14 cellular contexts compared by ENCODE assay signal in genomic region chr1:218553197-218553596, GRCh38.
DNase-seq lines count a peak whose midpoint lies in the region; ATAC-seq, FAIRE-seq and TF ChIP-seq lines count a peak whose summit lies in the region.
"Had no signal": no experiment of that assay in that cellular context is flagged by ENCODE, and none has a peak within 500 bp of the region (broad histone marks: within the 10 kb centered on the region; RNA-seq: fewer than 3 reads in every experiment).

No MANE protein-coding gene starts in this region.

- H3K36me3 ChIP-seq in GM06990 (ENCODE audit: control insufficient read depth, insufficient read depth, low read length) = no peaks in the 10 kb centered on the region
- H3K36me3 ChIP-seq: BLaER1, heart right ventricle had no signal

- DNase-seq in AG09309 (ENCODE audit: low read depth) = no peak
- no peak for DNase-seq in GM06990 (ENCODE audit: extremely low read depth, insufficient read length)
- peak; percentile 43 for DNase-seq in OCI-M1 (lab: John Stamatoyannopoulos, UW)
- DNase-seq in iPS-NIHi11 (ENCODE audit: low spot score) = no peak
- DNase-seq in UCSD-AML1 (lab: John Stamatoyannopoulos, UW; ENCODE audit: unreplicated experiment) = no peak
- DNase-seq: activated CD4-positive, alpha-beta T cell treated with anti-CD3 and anti-CD28 coated beads for 1 hour; activated naive CD8-positive, alpha-beta T cell treated with anti-CD3 and anti-CD28 coated beads for 36 hours; heart right ventricle; NCI-H1092 treated with DMSO at 0.1 percent for 48 hours; NCI-H345 had no signal

- TF ChIP-seq CTCF in AG09309 (IDR thresholded peaks at IDR 0.05; ENCODE audit: control insufficient read depth, insufficient read depth, low read depth, low read length, missing control alignments) = peak; percentile 70
- peak; percentile 6 for TF ChIP-seq CTCF in GM06990 (IDR thresholded peaks at IDR 0.05; ENCODE audit: insufficient read depth, low read length, poor library complexity, severe bottlenecking)

- H3K27me3 ChIP-seq in GM06990 (replicated peaks; ENCODE audit: control insufficient read depth, insufficient read depth, low read length) = no peaks in the 10 kb centered on the region
- H3K27me3 ChIP-seq: BLaER1, heart right ventricle had no signal

- ATAC-seq in HG03097 (IDR thresholded peaks at IDR 0.05; ENCODE audit: low FRiP score, unreplicated experiment) (no peak), GM18520 (IDR thresholded peaks at IDR 0.05; ENCODE audit: unreplicated experiment) (no peak)
- ATAC-seq: heart right ventricle had no signal

- peak; percentile 41 for FAIRE-seq in endometrium (lab: Jason Lieb, UNC)

- H3K4me3 ChIP-seq in AG09309 (ENCODE audit: control insufficient read depth, low read depth, low read length) (no peak overlapping the region), GM06990 (replicated peaks; ENCODE audit: low read depth, low read length) (no peak overlapping the region)
- H3K4me3 ChIP-seq: BLaER1, heart right ventricle had no signal
